ENCODE assay signal across 14 cellular contexts in genomic region chr1:113040718-113041412, GRCh38.
"Had no signal": no experiment of that assay in that cellular context is flagged by ENCODE, and none has a peak within 500 bp of the region (broad histone marks: within the 10 kb centered on the region; RNA-seq: fewer than 3 reads in every experiment).

No MANE protein-coding gene starts in this region.

- H3K9me3 ChIP-seq: neutrophil had no signal

- H3K36me3 Mint-ChIP-seq: activated naive CD8-positive, alpha-beta T cell; brain; mesothelial cell of epicardium had no signal

- H3K27me3 Mint-ChIP-seq: activated naive CD8-positive, alpha-beta T cell; activated T-cell treated with anti-CD3 and anti-CD28 coated beads, Interleukin-2, amount 50 U/mL, for 24 hours; brain had no signal

- H3K36me3 ChIP-seq: neutrophil had no signal

- H3K4me3 Mint-ChIP-seq: activated naive CD8-positive, alpha-beta T cell; activated T-cell treated with anti-CD3 and anti-CD28 coated beads, Interleukin-2, amount 50 U/mL, for 24 hours; brain; dendritic cell treated with granulocyte-macrophage colony-stimulating factor and Interleukin-4, amounts not matched to agents 40 ng/mL and 50 ng/mL, for 4 days; mesothelial cell of epicardium had no signal

- H3K27ac ChIP-seq: neutrophil had no signal

- DNase-seq: activated CD4-positive, alpha-beta T cell treated with anti-CD3 and anti-CD28 coated beads, Interleukin-2, amount 50 U/mL, for 1 hour; activated effector memory CD4-positive, alpha-beta T cell treated with anti-CD3 and anti-CD28 coated beads, Interleukin-2, amount 50 U/mL, for 16 hours; activated T-cell treated with anti-CD3 and anti-CD28 coated beads, Interleukin-2, amount 50 U/mL, for 24 hours; kidney; left ventricle myocardium superior; posterior cingulate gyrus; stimulated activated naive CD4-positive, alpha-beta T cell; trophoblast cell had no signal

- H3K4me3 ChIP-seq: smooth muscle cell had no signal

- H3K27ac Mint-ChIP-seq: activated naive CD8-positive, alpha-beta T cell; activated T-cell treated with anti-CD3 and anti-CD28 coated beads, Interleukin-2, amount 50 U/mL, for 24 hours; dendritic cell treated with granulocyte-macrophage colony-stimulating factor and Interleukin-4, amounts not matched to agents 40 ng/mL and 50 ng/mL, for 4 days had no signal

- H3K9me3 Mint-ChIP-seq: activated T-cell treated with anti-CD3 and anti-CD28 coated beads, Interleukin-2, amount 50 U/mL, for 24 hours; brain; dendritic cell treated with granulocyte-macrophage colony-stimulating factor and Interleukin-4, amounts not matched to agents 40 ng/mL and 50 ng/mL, for 4 days; mesothelial cell of epicardium had no signal
